In the genomic region with DNA sequence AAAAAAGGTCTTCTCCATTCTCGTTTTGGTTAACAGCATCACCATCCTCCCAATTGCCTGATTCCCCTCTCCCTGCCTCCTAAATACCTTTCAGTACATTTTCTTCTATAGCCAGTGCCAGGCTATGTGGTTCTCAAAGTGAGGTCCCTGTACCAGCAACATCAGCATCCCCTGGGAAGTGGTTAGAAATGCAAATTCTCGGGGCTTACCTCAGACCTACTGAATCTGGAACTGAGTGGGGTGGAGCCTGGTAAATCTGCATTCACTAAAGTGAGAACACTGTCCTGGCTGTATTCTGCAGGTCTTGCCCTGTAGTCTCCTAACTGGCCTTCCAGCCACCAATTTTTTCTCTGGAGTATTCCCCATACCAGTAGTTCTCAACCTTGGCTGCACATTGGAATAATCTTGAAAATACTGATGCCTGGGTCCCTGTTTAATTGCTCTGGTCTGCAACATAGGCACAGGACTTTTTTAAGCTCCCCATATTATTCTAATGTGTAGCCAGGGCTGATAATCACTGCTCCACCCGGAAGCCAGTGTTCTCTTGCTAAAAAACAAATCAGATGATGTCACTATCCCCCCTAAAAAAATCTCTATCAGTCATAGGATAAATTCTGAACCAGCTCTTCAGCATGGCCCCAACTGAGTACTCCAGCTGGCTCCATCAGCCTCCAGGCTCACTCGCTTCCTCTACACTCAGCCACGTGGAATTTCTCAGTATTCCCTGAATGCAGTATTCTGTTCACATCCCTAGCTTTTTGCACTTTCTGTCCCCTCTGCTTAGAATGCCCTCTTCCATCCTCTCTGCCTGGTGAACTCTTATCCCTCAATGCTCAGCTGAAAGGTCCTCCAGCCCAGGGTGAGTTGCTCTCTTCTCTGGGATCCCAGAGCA, we compare ENCODE assay signal across 13 cellular contexts.
DNase-seq lines count a peak whose midpoint lies in the region; ATAC-seq, FAIRE-seq and TF ChIP-seq lines count a peak whose summit lies in the region.
"Had no signal": no experiment of that assay in that cellular context is flagged by ENCODE, and none has a peak within 500 bp of the region (broad histone marks: within the 10 kb centered on the region; RNA-seq: fewer than 3 reads in every experiment).

No MANE protein-coding gene starts in this region.

- FAIRE-seq in GM18507 (lab: Jason Lieb, UNC): peak; percentile 89

- no peaks in the 10 kb centered on the region for H3K9me3 Mint-ChIP-seq in chondrocyte (ENCODE audit: low read depth)
- H3K9me3 Mint-ChIP-seq: natural killer cell treated with Interleukin-12 subunit alpha and Interleukin-12 subunit beta and Interleukin-15 and Interleukin-18, amount 100 ng/mL, for 72 hours had no signal

- peak overlapping the region; percentile 52 for H3K27ac Mint-ChIP-seq in chondrocyte (ENCODE audit: unreplicated experiment)
- H3K27ac Mint-ChIP-seq: CD14-positive monocyte; natural killer cell treated with Interleukin-12 subunit alpha and Interleukin-12 subunit beta and Interleukin-15 and Interleukin-18, amount 100 ng/mL, for 72 hours had no signal

- H3K27ac ChIP-seq in tibial nerve: no peak overlapping the region
- H3K27ac ChIP-seq in upper lobe of right lung: no peak overlapping the region

- no peak overlapping the region for H3K4me3 ChIP-seq in mucosa of descending colon
- H3K4me3 ChIP-seq in tibial nerve: no peak overlapping the region
- no peak overlapping the region for H3K4me3 ChIP-seq in upper lobe of right lung

- no peak for DNase-seq in GM18507 (ENCODE audit: extremely low spot score, insufficient read length, low read depth)
- DNase-seq in chondrocyte (ENCODE audit: low spot score): no peak
- no peak for DNase-seq in mucosa of descending colon
- no peak for DNase-seq in tibial nerve (ENCODE audit: low spot score in 2 of 2)
- no peak for DNase-seq in upper lobe of right lung
- DNase-seq in NOMO-1 (lab: John Stamatoyannopoulos, UW; ENCODE audit: unreplicated experiment in 2 of 2): no peak
- DNase-seq: activated CD8-positive, alpha-beta memory T cell treated with anti-CD3 and anti-CD28 coated beads for 24 hours; head of caudate nucleus; SHP77 had no signal

- no peaks in the 10 kb centered on the region for H3K36me3 Mint-ChIP-seq in chondrocyte (ENCODE audit: low read depth)
- H3K36me3 Mint-ChIP-seq: CD14-positive monocyte; natural killer cell treated with Interleukin-12 subunit alpha and Interleukin-12 subunit beta and Interleukin-15 and Interleukin-18, amount 100 ng/mL, for 72 hours had no signal

- TF ChIP-seq POLR2A in tibial nerve (IDR thresholded peaks at IDR 0.05): no peak

- ATAC-seq in GM21526 (IDR thresholded peaks at IDR 0.05; ENCODE audit: low FRiP score, unreplicated experiment): peak; percentile 77
- ATAC-seq in HG03103 (IDR thresholded peaks at IDR 0.05; ENCODE audit: low read depth, unreplicated experiment): peak; percentile 75
- no peak for ATAC-seq in mucosa of descending colon
- ATAC-seq in upper lobe of right lung: no peak

- no peaks in the 10 kb centered on the region for H3K36me3 ChIP-seq in mucosa of descending colon (ENCODE audit: low read depth)
- H3K36me3 ChIP-seq in tibial nerve: no peaks in the 10 kb centered on the region
- H3K36me3 ChIP-seq in upper lobe of right lung: no peaks in the 10 kb centered on the region

- WGBS in tibial nerve, 2 donors: 80 to 82% methylated on average over 5 of the region's 5 CpGs

- H3K9me3 ChIP-seq in mucosa of descending colon: no peaks in the 10 kb centered on the region
- no peaks in the 10 kb centered on the region for H3K9me3 ChIP-seq in tibial nerve
- H3K9me3 ChIP-seq in upper lobe of right lung: no peaks in the 10 kb centered on the region

- no peaks in the 10 kb centered on the region for H3K4me1 ChIP-seq in mucosa of descending colon (ENCODE audit: low read depth)
- H3K4me1 ChIP-seq in tibial nerve: peaks cover 0 to 18% (median 5%) of the 10 kb centered on the region in 4 donors
- H3K4me1 ChIP-seq in upper lobe of right lung: peaks cover 6% of the 10 kb centered on the region

- no peak for TF ChIP-seq EP300 in tibial nerve (IDR thresholded peaks at IDR 0.05)

- no peak for TF ChIP-seq CTCF in chondrocyte (IDR thresholded peaks at IDR 0.05)
- no peak for TF ChIP-seq CTCF in mucosa of descending colon (IDR thresholded peaks at IDR 0.05)
- TF ChIP-seq CTCF in tibial nerve (IDR thresholded peaks at IDR 0.05): no peak
- no peak for TF ChIP-seq CTCF in upper lobe of right lung (IDR thresholded peaks at IDR 0.05)

- H3K4me1 Mint-ChIP-seq in chondrocyte (ENCODE audit: low read depth): peaks cover 31% of the 10 kb centered on the region

- no peak overlapping the region for H3K4me3 Mint-ChIP-seq in chondrocyte (ENCODE audit: unreplicated experiment)
- H3K4me3 Mint-ChIP-seq: natural killer cell treated with Interleukin-12 subunit alpha and Interleukin-12 subunit beta and Interleukin-15 and Interleukin-18, amount 100 ng/mL, for 72 hours had no signal

- H3K27me3 ChIP-seq in tibial nerve: no peaks in the 10 kb centered on the region
- no peaks in the 10 kb centered on the region for H3K27me3 ChIP-seq in upper lobe of right lung

- intact Hi-C loops in mucosa of descending colon (cut with DNase I, micrococcal nuclease) (no loop called here), upper lobe of right lung (cut with DNase I) (no loop called here)

- H3K27me3 Mint-ChIP-seq in chondrocyte (ENCODE audit: low read depth): no peaks in the 10 kb centered on the region

Comparison
In these comparisons a context has a peak if more than half of its experiments do, and no peak if none do; other contexts are left out.
1. ATAC-seq: peak in GM21526 (single experiment) and HG03103 (single experiment); none in mucosa of descending colon (single experiment) and upper lobe of right lung (single experiment).